14 cellular contexts compared by ENCODE assay signal in genomic region chr15:23374226-23374625, GRCh38. TPM values are rescaled to one million over a fixed set of nuclear protein-coding genes. Genes with fewer than 3 reads are reported as not detected.
"Had no signal": no experiment of that assay in that cellular context is flagged by ENCODE, and none has a peak within 500 bp of the region (broad histone marks: within the 10 kb centered on the region; RNA-seq: fewer than 3 reads in every experiment).

No MANE protein-coding gene starts in this region.

RNA-seq across cellular contexts. Expression of gene GOLGA8S, which starts 19.7 kb away (rescaled TPM):
- total RNA-seq: suprapubic skin, transverse colon, vagina had no signal

RNA-seq across cellular contexts. Expression of gene GOLGA6L26, which starts 40.2 kb away (rescaled TPM):
- total RNA-seq: stomach, subcutaneous adipose tissue, suprapubic skin, temporal lobe, thoracic aorta, thyroid gland, tibial nerve, transverse colon, upper lobe of left lung, upper lobe of right lung, ureter, urinary bladder, uterus, vagina had no signal
